Comparison of ENCODE assay signal across 18 cellular contexts in the genomic region with DNA sequence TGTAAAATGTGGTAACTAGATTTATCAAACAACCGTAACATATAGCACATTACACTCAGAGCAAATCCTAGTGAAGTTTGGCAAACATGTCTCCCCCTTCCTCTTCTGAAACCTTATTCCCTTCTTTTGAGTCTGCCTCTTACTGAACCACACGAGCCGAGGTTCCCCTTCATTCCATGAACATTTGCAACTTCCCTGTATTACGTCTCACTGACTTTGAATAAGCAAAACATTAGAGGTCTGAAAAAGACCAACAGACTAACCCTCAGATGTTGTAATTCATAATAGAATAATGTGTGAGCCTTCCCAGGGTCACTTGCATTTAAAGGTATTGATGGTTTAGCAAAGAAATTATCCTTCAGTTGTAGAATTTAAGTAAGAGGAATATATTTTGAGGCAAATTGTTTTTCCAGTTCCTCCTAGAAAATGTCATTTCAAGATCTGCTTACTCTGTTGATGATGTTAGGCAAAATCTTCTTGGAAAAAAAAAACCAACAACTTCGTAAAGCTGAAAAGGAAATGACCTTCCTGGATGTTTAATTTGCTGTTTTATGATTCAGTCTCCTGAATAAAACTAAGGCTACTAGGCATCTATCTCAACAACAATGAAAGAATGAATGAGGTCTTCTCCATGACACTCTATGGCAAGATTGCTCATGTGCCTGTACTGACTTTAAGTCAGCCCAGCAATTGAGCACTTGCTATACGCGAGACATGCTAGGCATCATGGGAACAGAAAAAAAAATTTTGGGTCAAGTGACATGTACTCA.
A peak's percentile ranks its signal among the peaks of the same experiment; 100 is the strongest.
DNase-seq lines count a peak whose midpoint lies in the region; ATAC-seq and TF ChIP-seq lines count a peak whose summit lies in the region.
"Had no signal": no experiment of that assay in that cellular context is flagged by ENCODE, and none has a peak within 500 bp of the region (broad histone marks: within the 10 kb centered on the region; RNA-seq: fewer than 3 reads in every experiment).

No MANE protein-coding gene starts in this region.

- DNase-seq in ELR (ENCODE audit: low read depth) (peak; percentile 55), PC-9 (no peak), fibroblast of gingiva (ENCODE audit: low read depth) (peak; percentile 19), osteoblast (ENCODE audit: insufficient read length, low spot score, missing footprints) (peak; percentile 47), A673 (ENCODE audit: low spot score) (no peak), T-helper 9 cell (no peak), pons (ENCODE audit: low spot score) (no peak)
- DNase-seq: activated CD4-positive, alpha-beta T cell treated with anti-CD3 and anti-CD28 coated beads for 48 hours; activated naive CD4-positive, alpha-beta T cell treated with anti-CD3 and anti-CD28 coated beads for 36 hours; foreskin melanocyte; Karpas-422; mesendoderm; NCI-H187 treated with DMSO at 0.1 percent for 48 hours; stimulated activated CD4-positive, alpha-beta T cell treated with anti-CD3 and anti-CD28 coated beads, Interleukin-4, amount 100 ng/mL, for 4 hours; stimulated activated naive CD4-positive, alpha-beta T cell had no signal

- no peaks in the 10 kb centered on the region for H3K9me2 ChIP-seq in PC-9 (ENCODE audit: insufficient read depth)

- H3F3A ChIP-seq in PC-9 (ENCODE audit: insufficient read depth, low read depth): no peaks in the 10 kb centered on the region

- H4K20me1 ChIP-seq in PC-9 (ENCODE audit: insufficient read depth) (no peaks in the 10 kb centered on the region), osteoblast (ENCODE audit: insufficient read depth, low read length) (no peaks in the 10 kb centered on the region)

- H3K79me2 ChIP-seq in PC-9 (ENCODE audit: low read depth) (no peaks in the 10 kb centered on the region), osteoblast (ENCODE audit: insufficient read depth, low read length) (no peaks in the 10 kb centered on the region)

- H3K9me3 ChIP-seq in PC-9 (ENCODE audit: insufficient read depth, low read depth) (no peaks in the 10 kb centered on the region), osteoblast (ENCODE audit: low read depth, low read length) (no peaks in the 10 kb centered on the region), A673 (ENCODE audit: low read depth, low read length, poor library complexity, severe bottlenecking) (no peaks in the 10 kb centered on the region)

- H3K4me1 ChIP-seq in PC-9 (replicated peaks; ENCODE audit: insufficient read depth) (no peaks in the 10 kb centered on the region), osteoblast (ENCODE audit: insufficient read depth, low read length) (peaks cover 13% of the 10 kb centered on the region), A673 (ENCODE audit: insufficient read depth, low read length, poor library complexity, severe bottlenecking) (no peaks in the 10 kb centered on the region)

- intact Hi-C loops in PC-9 (cut with micrococcal nuclease; ENCODE audit: unreplicated experiment) (no loop called here), A673 (cut with micrococcal nuclease; ENCODE audit: unreplicated experiment) (no loop called here)

- H3K4me3 ChIP-seq in PC-9 (no peak overlapping the region), osteoblast (ENCODE audit: insufficient read depth, low read length) (no peak overlapping the region), A673 (ENCODE audit: low read depth, low read length, poor library complexity, severe bottlenecking) (no peak overlapping the region)

- H3K27me3 ChIP-seq in PC-9 (ENCODE audit: insufficient read depth, low read depth): no peaks in the 10 kb centered on the region
- no peaks in the 10 kb centered on the region for H3K27me3 ChIP-seq in osteoblast (ENCODE audit: insufficient read depth, low read length)
- H3K27me3 ChIP-seq in A673 (replicated peaks; ENCODE audit: insufficient read depth, low read depth, low read length, poor library complexity): no peaks in the 10 kb centered on the region

- H3K36me3 ChIP-seq in PC-9 (ENCODE audit: low read depth): no peaks in the 10 kb centered on the region
- no peaks in the 10 kb centered on the region for H3K36me3 ChIP-seq in osteoblast (ENCODE audit: insufficient read depth, low read length)
- no peaks in the 10 kb centered on the region for H3K36me3 ChIP-seq in A673 (ENCODE audit: insufficient read depth, low read length, poor library complexity, severe bottlenecking)

- no TSS peak for BruUV-seq in PC-9 (replicated peaks; lab: Mats Ljungman, UMichigan)
- BruUV-seq in A673 (replicated peaks; lab: Mats Ljungman, UMichigan): no TSS peak

- H3K4me2 ChIP-seq in PC-9: no peak overlapping the region
- peak overlapping the region; percentile 17 for H3K4me2 ChIP-seq in osteoblast (ENCODE audit: insufficient read depth, low read length)

- no peak overlapping the region for H3K27ac ChIP-seq in PC-9
- H3K27ac ChIP-seq in osteoblast (ENCODE audit: low read depth, low read length): peak overlapping the region; percentile 62
- H3K27ac ChIP-seq in A673 (ENCODE audit: low read depth, low read length, poor library complexity, severe bottlenecking): no peak overlapping the region
- H3K27ac ChIP-seq: VCaP had no signal

- no peak for ATAC-seq in HG03108 (IDR thresholded peaks at IDR 0.05; ENCODE audit: unreplicated experiment)
- ATAC-seq: SK-N-SH treated with all-trans-retinoic acid at 6 μM for 48 hours had no signal

- POLR2A ChIA-PET in PC-9 (lab: Charles Lee; ENCODE audit: unreplicated experiment): interaction anchor here (0.6 kb wide), 1 partner anchor 21 kb away, joined by 19 read pairs; no protein-coding TSS in a partner anchor
- POLR2A ChIA-PET in A673 (lab: Charles Lee; ENCODE audit: low non-redundant PET): no interaction called here

- CTCF ChIA-PET in PC-9 (lab: Charles Lee): no interaction called here
- CTCF ChIA-PET in A673 (lab: Charles Lee): no interaction called here

- TF ChIP-seq CTCF in PC-9 (conservative IDR thresholded peaks at IDR 0.05) (no peak), osteoblast (IDR thresholded peaks at IDR 0.05; ENCODE audit: extremely low read depth, low read depth, low read length) (no peak), A673 (conservative IDR thresholded peaks at IDR 0.05; ENCODE audit: low read depth, low read length) (no peak)

- H2AFZ ChIP-seq in PC-9 (0 out of 2 replicates have a peak overlapping the region, but pooled peaks have one; percentile 25), osteoblast (ENCODE audit: low read length) (peak overlapping the region; percentile 4)

Comparison
In these comparisons a context has a peak if more than half of its experiments do, and no peak if none do; other contexts are left out.
1. DNase-seq: peak in ELR (single experiment), fibroblast of gingiva (single experiment) and osteoblast (single experiment); none in PC-9 (0 of 2), A673 (single experiment), T-helper 9 cell (single experiment) and pons (single experiment).